Comparison of ENCODE assay signal across 9 cellular contexts in genomic region chr19:6412111-6412999, GRCh38. TPM values are rescaled to one million over a fixed set of nuclear protein-coding genes. Genes with fewer than 3 reads are reported as not detected.
DNase-seq lines count a peak whose midpoint lies in the region; ATAC-seq and TF ChIP-seq lines count a peak whose summit lies in the region.
"Had no signal": no experiment of that assay in that cellular context is flagged by ENCODE, and none has a peak within 500 bp of the region (broad histone marks: within the 10 kb centered on the region; RNA-seq: fewer than 3 reads in every experiment).

No MANE protein-coding gene starts in this region.

- BruUV-seq in IMR-90 (replicated peaks; lab: Mats Ljungman, UMichigan): no TSS peak

- dilution Hi-C loops in IMR-90 (cut with HindIII; ENCODE audit: low sequenced_read_pairs, unreplicated experiment): no loop called here

- H3K27me3 ChIP-seq in IMR-90 (ENCODE audit: control insufficient read depth, insufficient read depth, low read length) (no peaks in the 10 kb centered on the region), sigmoid colon (no peaks in the 10 kb centered on the region)
- H3K27me3 ChIP-seq: SJSA1 had no signal

- H3K4ac ChIP-seq in IMR-90 (ENCODE audit: low read depth, low read length): no peak overlapping the region

- H3K79me1 ChIP-seq in IMR-90 (ENCODE audit: low read depth in 1 of 2, low read length in 2 of 2): peaks cover 0 to 2% of the 10 kb centered on the region in 2 experiments; a peak in 1 of 4 replicates

- H3K14ac ChIP-seq in IMR-90 (replicated peaks; ENCODE audit: low read depth, low read length): no peak overlapping the region

- H3K9me3 ChIP-seq in IMR-90 (ENCODE audit: control insufficient read depth, insufficient read depth, low read length): no peaks in the 10 kb centered on the region
- H3K9me3 ChIP-seq in sigmoid colon: no peaks in the 10 kb centered on the region
- H3K9me3 ChIP-seq: SJSA1 had no signal

- TF ChIP-seq CTCF in IMR-90 (conservative IDR thresholded peaks at IDR 0.05; ENCODE audit: low read depth, low read length) (peak; percentile 40; the same call in 1 of the 2 replicates), foreskin fibroblast (IDR thresholded peaks at IDR 0.05; ENCODE audit: low read depth, low read length) (peak; percentile 28), sigmoid colon (IDR thresholded peaks at IDR 0.05) (peak in 2 of 4 experiments; percentile 25 to 47)

- ATAC-seq in IMR-90 (ENCODE audit: low read depth) (peak; percentile 59; the same call in 1 of the 2 replicates), HG02588 (IDR thresholded peaks at IDR 0.05; ENCODE audit: unreplicated experiment) (no peak)

- H2BK120ac ChIP-seq in IMR-90 (ENCODE audit: low read depth, low read length): no peak overlapping the region

- no peak overlapping the region for H3K23ac ChIP-seq in IMR-90 (ENCODE audit: low read depth, low read length)

- H3K36me3 ChIP-seq in IMR-90 (ENCODE audit: control insufficient read depth, insufficient read depth, low read length) (peaks cover 40% of the 10 kb centered on the region), sigmoid colon (peaks cover 28 to 35% (median 35%) of the 10 kb centered on the region in 4 donors)

- H4K20me1 ChIP-seq in IMR-90 (ENCODE audit: insufficient read depth, low read length): peaks cover 2% of the 10 kb centered on the region

- no peak overlapping the region for H4K91ac ChIP-seq in IMR-90 (ENCODE audit: insufficient read depth, low read depth, low read length)

- CTCF ChIA-PET in IMR-90 (lab: Yijun Ruan, JAX): no interaction called here

- no peak overlapping the region for H3K9ac ChIP-seq in IMR-90 (ENCODE audit: low read depth, low read length)

- no peak overlapping the region for H2BK15ac ChIP-seq in IMR-90 (ENCODE audit: low read depth, low read length)

- no peaks in the 10 kb centered on the region; the same call in 1 of the 2 replicates for H3K9me1 ChIP-seq in IMR-90 (ENCODE audit: insufficient read depth, low read length)

- H3K18ac ChIP-seq in IMR-90 (ENCODE audit: low read depth, low read length): no peak overlapping the region

- peak overlapping the region; percentile 3 for H2AK9ac ChIP-seq in IMR-90 (replicated peaks; ENCODE audit: low read depth, low read length, poor library complexity)

- H2BK20ac ChIP-seq in IMR-90 (ENCODE audit: low read depth, low read length): no peak overlapping the region

- in situ Hi-C loops in IMR-90 (cut with MboI; ENCODE audit: low sequenced_read_pairs): no loop called here

- no peak overlapping the region for H2AK5ac ChIP-seq in IMR-90 (ENCODE audit: low read depth, low read length)

- H3K4me3 ChIP-seq in IMR-90 (ENCODE audit: insufficient read depth, low read depth, low read length) (no peak overlapping the region), foreskin fibroblast (ENCODE audit: low read depth in 1 of 2, low read length in 2 of 2) (no peak overlapping the region), sigmoid colon (no peak overlapping the region)
- H3K4me3 ChIP-seq: SJSA1 had no signal

- no peak overlapping the region for H4K5ac ChIP-seq in IMR-90 (ENCODE audit: low read depth, low read length)

- no peak for TF ChIP-seq EP300 in sigmoid colon (IDR thresholded peaks at IDR 0.05)

- TF ChIP-seq POLR2A in IMR-90 (IDR thresholded peaks at IDR 0.05; ENCODE audit: low read depth, low read length): no peak
- TF ChIP-seq POLR2A in sigmoid colon (IDR thresholded peaks at IDR 0.05): no peak

- POLR2A ChIA-PET in IMR-90 (lab: Charles Lee; ENCODE audit: unreplicated experiment): no interaction called here

- H3K56ac ChIP-seq in IMR-90 (ENCODE audit: extremely low read depth, insufficient read depth, low read length): no peak overlapping the region

- H4K8ac ChIP-seq in IMR-90 (ENCODE audit: low read depth in 2 of 2, low read length in 2 of 2): no peak overlapping the region

- TF ChIP-seq RAD21 in IMR-90 (IDR thresholded peaks at IDR 0.05; ENCODE audit: low read length): peak; percentile 34; the same call in 1 of the 2 replicates

- H3K4me2 ChIP-seq in IMR-90 (ENCODE audit: low read depth, low read length): no peak overlapping the region

- WGBS in IMR-90 (ENCODE audit: extremely low coverage in 2 of 2, insufficient read length in 1 of 2), 2 experiments: 70% methylated on average over 6 of the region's 25 CpGs; no CpG with 5 or more reads in 1 of the 2 experiments
- 45 to 66% methylated on average over 25 of the region's 25 CpGs for WGBS in sigmoid colon, 2 donors

- no peak overlapping the region for H2AFZ ChIP-seq in IMR-90 (replicated peaks; ENCODE audit: low read length, poor library complexity)

- DNase-seq in EH (ENCODE audit: low read depth) (peak; percentile 11), IMR-90 (no peak), foreskin fibroblast (peak in 1 of 2 donors; percentile 28), sigmoid colon (peak; percentile 66), RKO (ENCODE audit: low spot score) (no peak), GDM1 (lab: John Stamatoyannopoulos, UW) (no peak)
- DNase-seq in activated CD8-positive, alpha-beta memory T cell treated with anti-CD3 and anti-CD28 coated beads for 24 hours: peak; percentile 78

- intact Hi-C loops in IMR-90 (cut with micrococcal nuclease) (loop anchor here (10.0 kb wide), 1 partner anchor 368 kb away; no protein-coding TSS in a partner anchor), sigmoid colon (cut with DNase I) (no loop called here)

- no peaks in the 10 kb centered on the region for H3K4me1 ChIP-seq in IMR-90 (ENCODE audit: control insufficient read depth, insufficient read depth, low read length)
- H3K4me1 ChIP-seq in sigmoid colon: peaks cover 0 to 15% (median 6%) of the 10 kb centered on the region in 4 donors
- H3K4me1 ChIP-seq: SJSA1 had no signal

- H3K27ac ChIP-seq in IMR-90 (ENCODE audit: insufficient read depth, low read length) (no peak overlapping the region), sigmoid colon (peak overlapping the region in 3 of 4 donors; percentile 18 to 46 (median 37))
- H3K27ac ChIP-seq: SJSA1 had no signal

- H2BK5ac ChIP-seq in IMR-90 (ENCODE audit: low read depth, low read length, poor library complexity, severe bottlenecking): no peak overlapping the region

TF ChIP-seq in IMR-90, 13 proteins besides CTCF, POLR2A, EP300 and RAD21:
- no peak for TF ChIP-seq MXI1 (IDR thresholded peaks at IDR 0.05; ENCODE audit: borderline replicate concordance, low read depth, low read length)
- no peak for TF ChIP-seq SMC3 (IDR thresholded peaks at IDR 0.05; ENCODE audit: low read depth, low read length)
- TF ChIP-seq BHLHE40 (IDR thresholded peaks at IDR 0.05; ENCODE audit: low read depth, low read length): no peak
- TF ChIP-seq CEBPB (IDR thresholded peaks at IDR 0.05; ENCODE audit: low read depth, low read length): no peak

RNA-seq across cellular contexts. Expression of gene KHSRP, which starts 12.3 kb away (rescaled TPM):
- total RNA-seq in IMR-90 (2012; rRNA removed) (31.9 and 34.4 TPM in 2 replicates), sigmoid colon (10 to 100 TPM; 63.9 to 96.9 (median 90.8) TPM)
- polyA plus RNA-seq in IMR-90 (2012; rRNA removed) (93.7 and 103 TPM in 2 replicates), sigmoid colon (100 to 1,000 TPM in 2 of 3 donors, 10 to 100 TPM in 1; 91.9 to 232 (median 127) TPM)
- polyA plus RNA-seq in IMR-90 (2012; cell fraction: cytosol; rRNA removed): 57.2 and 108 TPM in 2 replicates
- polyA plus RNA-seq in IMR-90 (2012; cell fraction: nucleus; rRNA removed; ENCODE audit: low replicate concordance): 89.4 and 124 TPM in 2 replicates

RNA-seq across cellular contexts. Expression of gene GTF2F1, which starts 19.4 kb away (rescaled TPM):
- total RNA-seq in IMR-90 (2012; rRNA removed) (43.7 and 53.0 TPM in 2 replicates), sigmoid colon (10 to 100 TPM; 34.9 to 48.2 (median 37.9) TPM)
- polyA plus RNA-seq in IMR-90 (2012; rRNA removed) (50.4 and 51.4 TPM in 2 replicates), sigmoid colon (10 to 100 TPM; 54.3 to 78.3 (median 54.7) TPM)
- 29.9 and 54.5 TPM in 2 replicates for polyA plus RNA-seq in IMR-90 (2012; cell fraction: cytosol; rRNA removed)
- polyA plus RNA-seq in IMR-90 (2012; cell fraction: nucleus; rRNA removed; ENCODE audit: low replicate concordance): 58.8 and 59.3 TPM in 2 replicates

RNA-seq across cellular contexts. Expression of gene SLC25A41, which starts 21.2 kb away (rescaled TPM):
- total RNA-seq in IMR-90 (2012; rRNA removed) (not detected in 2 replicates), sigmoid colon (1 to 10 TPM in 2 of 4 donors, not detected in 2; 1.1 to 1.4 TPM)
- polyA plus RNA-seq in IMR-90 (2012; rRNA removed) (0.14 TPM in 1 of 2 replicates, not detected in the other), sigmoid colon (1 to 10 TPM in 2 of 3 donors, under 1 TPM in 1; 0.60 to 1.2 (median 1.1) TPM)
- 0.08 and 0.14 TPM in 2 replicates for polyA plus RNA-seq in IMR-90 (2012; cell fraction: cytosol; rRNA removed)
- 0.28 and 0.66 TPM in 2 replicates for polyA plus RNA-seq in IMR-90 (2012; cell fraction: nucleus; rRNA removed; ENCODE audit: low replicate concordance)
- total RNA-seq: SJSA1 had no signal

RNA-seq across cellular contexts. Expression of gene PSPN, which starts 36.6 kb away (rescaled TPM):
- 0.54 and 0.56 TPM in 2 replicates for total RNA-seq in IMR-90 (2012; rRNA removed)
- 0.34 and 0.37 TPM in 2 replicates for polyA plus RNA-seq in IMR-90 (2012; rRNA removed)
- 0.24 and 0.30 TPM in 2 replicates for polyA plus RNA-seq in IMR-90 (2012; cell fraction: cytosol; rRNA removed)
- 0.46 and 0.65 TPM in 2 replicates for polyA plus RNA-seq in IMR-90 (2012; cell fraction: nucleus; rRNA removed; ENCODE audit: low replicate concordance)
- 1 to 10 TPM in 1 of 4 donors, under 1 TPM in 3; 0.41 to 5.8 (median 0.69) TPM for total RNA-seq in sigmoid colon
- 1 to 10 TPM in 2 of 3 donors, under 1 TPM in 1; 0.60 to 1.7 (median 1.4) TPM for polyA plus RNA-seq in sigmoid colon

RNA-seq across cellular contexts. Expression of gene ALKBH7, which starts 39.8 kb away (rescaled TPM):
- total RNA-seq in IMR-90 (2012; rRNA removed): 9.3 and 10.3 TPM in 2 replicates
- 22.5 and 33.0 TPM in 2 replicates for polyA plus RNA-seq in IMR-90 (2012; rRNA removed)
- polyA plus RNA-seq in IMR-90 (2012; cell fraction: cytosol; rRNA removed): 22.7 and 47.7 TPM in 2 replicates
- 17.6 and 30.9 TPM in 2 replicates for polyA plus RNA-seq in IMR-90 (2012; cell fraction: nucleus; rRNA removed; ENCODE audit: low replicate concordance)
- 100 to 1,000 TPM in 1 of 4 donors, 10 to 100 TPM in 3; 65.8 to 146 (median 78.5) TPM for total RNA-seq in sigmoid colon
- 100 to 1,000 TPM in 2 of 3 donors, 10 to 100 TPM in 1; 79.5 to 183 (median 175) TPM for polyA plus RNA-seq in sigmoid colon

Comparison
In these comparisons a context has a peak if more than half of its experiments do, and no peak if none do; other contexts are left out.
1. DNase-seq: peak in EH (single experiment), activated CD8-positive, alpha-beta memory T cell treated with anti-CD3 and anti-CD28 coated beads for 24 hours (single experiment) and sigmoid colon (single experiment); none in IMR-90 (single experiment), RKO (single experiment) and GDM1 (single experiment).